Comparison of ENCODE assay signal across 8 cellular contexts in the genomic region with DNA sequence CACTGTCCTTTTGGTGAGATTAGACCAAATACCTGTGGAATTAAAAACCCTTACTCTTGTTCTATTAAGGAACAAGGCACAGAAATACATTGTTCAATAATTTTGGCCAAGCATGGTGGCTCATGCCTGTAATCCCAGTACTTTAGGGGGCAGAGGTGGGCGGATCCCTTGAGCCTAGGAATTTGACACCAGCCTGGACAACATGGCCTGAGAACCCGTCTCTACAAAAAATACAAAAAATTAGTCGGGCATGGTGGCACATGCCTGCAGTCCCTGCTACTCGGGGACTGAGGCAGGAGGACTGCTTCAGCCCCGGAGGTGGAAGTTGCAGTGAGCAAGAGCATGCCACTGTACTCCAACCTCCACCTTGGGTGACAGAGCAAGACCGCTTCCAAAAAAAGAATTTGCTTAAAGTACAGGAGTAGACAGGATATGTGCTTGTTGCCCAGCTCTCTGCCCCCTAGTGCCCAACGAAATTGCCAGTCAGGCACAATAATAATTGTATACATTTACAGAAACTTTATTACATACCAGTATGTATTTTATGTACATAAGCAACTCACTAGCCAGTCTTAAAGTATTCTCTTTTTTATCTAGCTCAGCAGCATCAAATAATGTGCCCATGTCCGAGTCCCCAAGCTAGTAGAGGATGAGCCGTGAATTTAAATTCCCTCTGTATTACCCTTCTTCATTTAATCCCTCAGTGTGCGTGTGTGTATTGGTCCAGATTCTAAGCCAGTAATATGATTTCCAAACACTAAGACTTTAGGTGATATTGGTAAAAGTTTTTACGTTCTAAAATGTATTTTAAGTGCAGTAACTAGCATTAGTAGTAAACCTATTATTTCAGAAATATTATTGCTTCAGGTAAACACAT. TPM values are rescaled to one million over a fixed set of nuclear protein-coding genes. Genes with fewer than 3 reads are reported as not detected.
DNase-seq lines count a peak whose midpoint lies in the region; ATAC-seq and TF ChIP-seq lines count a peak whose summit lies in the region.

No MANE protein-coding gene starts in this region.

- peak; percentile 57 to 63 for TF ChIP-seq CTCF in mammary epithelial cell (conservative IDR thresholded peaks at IDR 0.05 in 1 of 2, IDR thresholded peaks at IDR 0.05 in 1 of 2; ENCODE audit: extremely low read depth in 1 of 2, insufficient read depth in 1 of 2, low read depth in 1 of 2, low read length in 2 of 2)
- no peak for TF ChIP-seq CTCF in lung (IDR thresholded peaks at IDR 0.05; ENCODE audit: control extremely low read depth, extremely low read depth)
- TF ChIP-seq CTCF in vagina (IDR thresholded peaks at IDR 0.05) = no peak

- H3K4me3 ChIP-seq in NT2/D1 (ENCODE audit: insufficient read length, low read depth) (peak overlapping the region; percentile 100), mammary epithelial cell (replicated peaks in 1 of 3; ENCODE audit: insufficient read depth in 1 of 3, low read depth in 2 of 3, low read length in 3 of 3) (peak overlapping the region; percentile 82 to 100 (median 92)), lung (peak overlapping the region; percentile 62), vagina (peak overlapping the region; percentile 83 to 99)

- in situ Hi-C loops in mammary epithelial cell (cut with MboI; ENCODE audit: low sequenced_read_pairs in 2 of 2) = no loop called here

- peak overlapping the region; percentile 94 for H3K4me2 ChIP-seq in mammary epithelial cell (ENCODE audit: insufficient read depth, low read depth, low read length)

- no peaks in the 10 kb centered on the region for H3K27me3 ChIP-seq in NT2/D1 (ENCODE audit: insufficient read depth, insufficient read length)
- H3K27me3 ChIP-seq in mammary epithelial cell (ENCODE audit: insufficient read depth, low read length) = no peaks in the 10 kb centered on the region
- no peaks in the 10 kb centered on the region for H3K27me3 ChIP-seq in lung (ENCODE audit: control insufficient read depth, insufficient read depth)
- H3K27me3 ChIP-seq in vagina = no peaks in the 10 kb centered on the region

- TF ChIP-seq POLR2A in vagina (IDR thresholded peaks at IDR 0.05) = no peak

- H3K79me2 ChIP-seq in mammary epithelial cell (ENCODE audit: insufficient read depth, low read length) = peaks cover 48% of the 10 kb centered on the region

- CTCF ChIA-PET in mammary epithelial cell (lab: Charles Lee; ENCODE audit: low non-redundant PET) = interaction anchor here (0.7 kb wide), 1 partner anchor 1149 kb away, joined by 4 read pairs; no protein-coding TSS in a partner anchor

- DNase-seq in DMS53 (lab: John Stamatoyannopoulos, UW) (peak; percentile 22), DMS53 treated with DMSO at 0.1 percent for 48 hours (lab: John Stamatoyannopoulos, UW; ENCODE audit: unreplicated experiment) (no peak), NT2/D1 (ENCODE audit: low read depth, low spot score) (no peak), mammary epithelial cell (peak; percentile 42), lung (ENCODE audit: low spot score) (no peak), vagina (ENCODE audit: extremely low spot score in 2 of 2) (no peak)
- no peak for DNase-seq in activated CD4-positive, CD25-positive, alpha-beta regulatory T cell (lab: John Stamatoyannopoulos, UW)

- H3K9me3 ChIP-seq in NT2/D1 (ENCODE audit: insufficient read depth, low read length) (no peaks in the 10 kb centered on the region), mammary epithelial cell (replicated peaks; ENCODE audit: insufficient read depth, low read length) (no peaks in the 10 kb centered on the region), lung (ENCODE audit: control insufficient read depth in 2 of 2, insufficient read depth in 1 of 2, low read length in 1 of 2) (no peaks in the 10 kb centered on the region), vagina (no peaks in the 10 kb centered on the region)

- intact Hi-C loops in mammary epithelial cell (cut with micrococcal nuclease) = loop anchor here (2.0 to 10.0 kb wide), 3 partner anchors 63 to 165 kb away; a partner anchor contains a TSS
- intact Hi-C loops in vagina (cut with DNase I) = no loop called here

- H2AFZ ChIP-seq in mammary epithelial cell (ENCODE audit: low read depth, low read length) = no peak overlapping the region

- WGBS in mammary epithelial cell (ENCODE audit: low coverage, missing lambda C conversion rate) = 5% methylated on average over 11 of the region's 11 CpGs
- 35 to 38% methylated on average over 11 of the region's 11 CpGs for WGBS in lung, 2 donors

- H3K36me3 ChIP-seq in NT2/D1 (ENCODE audit: insufficient read depth, insufficient read length, low read length) (peaks cover 49% of the 10 kb centered on the region), mammary epithelial cell (ENCODE audit: insufficient read depth, low read length) (peaks cover 26% of the 10 kb centered on the region), lung (ENCODE audit: control insufficient read depth in 2 of 2, insufficient read depth in 2 of 2, low read length in 2 of 2) (peaks cover 13 to 17% of the 10 kb centered on the region in 2 donors), vagina (peaks cover 0 to 35% of the 10 kb centered on the region in 2 donors)

- H3K4me1 ChIP-seq in NT2/D1 (ENCODE audit: insufficient read depth, insufficient read length) (peaks cover 5% of the 10 kb centered on the region), mammary epithelial cell (ENCODE audit: insufficient read depth, low read length) (peaks cover 10% of the 10 kb centered on the region), lung (ENCODE audit: control insufficient read depth in 2 of 2, insufficient read depth in 2 of 2, low read length in 2 of 2) (peaks cover 10 to 13% of the 10 kb centered on the region in 2 donors), vagina (peaks cover 30% of the 10 kb centered on the region)

- BruUV-seq in mammary epithelial cell (replicated peaks; lab: Mats Ljungman, UMichigan) = no TSS peak

- dilution Hi-C loops in mammary epithelial cell (cut with HindIII; ENCODE audit: low sequenced_read_pairs) = no loop called here

- H3K9ac ChIP-seq in NT2/D1 (ENCODE audit: insufficient read length, low read depth) (peak overlapping the region; percentile 89), mammary epithelial cell (ENCODE audit: insufficient read depth, low read length) (peak overlapping the region; percentile 80)

- no peaks in the 10 kb centered on the region for H4K20me1 ChIP-seq in mammary epithelial cell (ENCODE audit: insufficient read depth, low read length)

- no peak for ATAC-seq in lung (ENCODE audit: insufficient read depth, low FRiP score)
- ATAC-seq in GM21576 (IDR thresholded peaks at IDR 0.05; ENCODE audit: unreplicated experiment) = no peak

- H3K27ac ChIP-seq in mammary epithelial cell (ENCODE audit: insufficient read depth, low read depth, low read length) = peak overlapping the region; percentile 78
- H3K27ac ChIP-seq in lung (ENCODE audit: low read depth in 1 of 2, low read length in 1 of 2) = peak overlapping the region in 1 of 2 donors; percentile 87
- H3K27ac ChIP-seq in vagina = peak overlapping the region; percentile 99

RNA-seq across cellular contexts. Expression of a gene that starts 1.4 kb away (rescaled TPM):
- 10 to 100 TPM; 28.3 to 78.3 TPM for total RNA-seq in mammary epithelial cell
- polyA plus RNA-seq in mammary epithelial cell = 32.2 TPM
- 15.7 TPM for polyA minus RNA-seq in mammary epithelial cell
- total RNA-seq in lung = 10 to 100 TPM; 33.2 to 64.1 TPM
- polyA plus RNA-seq in lung = 10 to 100 TPM; 16.2 to 19.5 TPM
- total RNA-seq in vagina = 60.9 TPM

RNA-seq across cellular contexts. Expression of a gene that starts 23.6 kb away (rescaled TPM):
- total RNA-seq in mammary epithelial cell (1 to 10 TPM; 1.1 to 1.5 TPM), lung (10 to 100 TPM; 23.0 to 31.6 TPM), vagina (70.2 TPM)
- polyA plus RNA-seq in mammary epithelial cell (0.39 TPM), lung (10 to 100 TPM; 10.3 to 48.6 TPM)
- polyA minus RNA-seq in mammary epithelial cell = not detected

RNA-seq across cellular contexts. Expression of a gene that starts 42.8 kb away (rescaled TPM):
- total RNA-seq in mammary epithelial cell (under 1 TPM; 0.33 to 0.35 TPM), lung (1 to 10 TPM in 1 of 2 donors, under 1 TPM in 1; 0.20 to 1.1 TPM), vagina (0.98 TPM)
- polyA plus RNA-seq in mammary epithelial cell (0.69 TPM), lung (under 1 TPM; 0.24 to 0.33 TPM)
- not detected for polyA minus RNA-seq in mammary epithelial cell

Comparison
In these comparisons a context has a peak if more than half of its experiments do, and no peak if none do; other contexts are left out.
1. DNase-seq: peak in DMS53 (single experiment) and mammary epithelial cell (single experiment); none in DMS53 treated with DMSO at 0.1 percent for 48 hours (single experiment), NT2/D1 (single experiment), lung (single experiment), vagina (0 of 2) and activated CD4-positive, CD25-positive, alpha-beta regulatory T cell (0 of 4).
2. CTCF ChIP-seq: peak in mammary epithelial cell (2 of 2); none in lung (single experiment) and vagina (0 of 3).
3. RNA of a gene that starts 23.6 kb away (total RNA-seq): 70.2 TPM in vagina (single experiment) and 23.0 to 31.6 TPM in lung; 1.1 to 1.5 TPM in mammary epithelial cell; every median in the first group is over 4 times any median in the second.
4. Peak in every context shown above with its lines, with median percentiles within 50 percentile points of each other: H3K4me3 ChIP-seq.